Comparison of ENCODE assay signal across 16 cellular contexts in genomic region chr10:125217986-125218675, GRCh38. TPM values are rescaled to one million over a fixed set of nuclear protein-coding genes. Genes with fewer than 3 reads are reported as not detected.
DNase-seq lines count a peak whose midpoint lies in the region; ATAC-seq, FAIRE-seq and TF ChIP-seq lines count a peak whose summit lies in the region.
"Had no signal": no experiment of that assay in that cellular context is flagged by ENCODE, and none has a peak within 500 bp of the region (broad histone marks: within the 10 kb centered on the region; RNA-seq: fewer than 3 reads in every experiment).

No MANE protein-coding gene starts in this region.

- no peak overlapping the region for H3K27ac Mint-ChIP-seq in activated T-cell treated with anti-CD3 and anti-CD28 coated beads, Interleukin-2, amount 50 U/mL, for 72 hours
- H3K27ac Mint-ChIP-seq: activated CD8-positive, alpha-beta T cell treated with anti-CD3 and anti-CD28 coated beads for 36 hours; CD4-positive, alpha-beta memory T cell had no signal

- dilution Hi-C loops in keratinocyte (cut with MboI; ENCODE audit: extremely low pct_ligation_motif_present, low sequenced_read_pairs), result no loop called here

- no peaks in the 10 kb centered on the region for H3K9me3 Mint-ChIP-seq in activated T-cell treated with anti-CD3 and anti-CD28 coated beads, Interleukin-2, amount 50 U/mL, for 72 hours
- H3K9me3 Mint-ChIP-seq: activated CD8-positive, alpha-beta T cell treated with anti-CD3 and anti-CD28 coated beads for 36 hours had no signal

- H3K9me3 ChIP-seq in BE2C (no peaks in the 10 kb centered on the region), keratinocyte (ENCODE audit: control insufficient read depth, low read depth, low read length) (no peaks in the 10 kb centered on the region), sigmoid colon (no peaks in the 10 kb centered on the region), kidney (ENCODE audit: control insufficient read depth in 1 of 2, low read length in 2 of 2) (no peaks in the 10 kb centered on the region), spleen (no peaks in the 10 kb centered on the region)

- no peak for DNase-seq in BE2C
- peak; percentile 41 for DNase-seq in HT-29 (ENCODE audit: low spot score)
- DNase-seq in astrocyte of the spinal cord (ENCODE audit: low read depth, low spot score), result no peak
- DNase-seq in keratinocyte (ENCODE audit: low read depth, low spot score), result no peak
- no peak for DNase-seq in sigmoid colon
- no peak for DNase-seq in kidney
- no peak for DNase-seq in activated T-cell treated with anti-CD3 and anti-CD28 coated beads, Interleukin-2, amount 50 U/mL, for 72 hours
- DNase-seq in spleen, result no peak
- DNase-seq: activated CD8-positive, alpha-beta T cell treated with anti-CD3 and anti-CD28 coated beads for 36 hours; activated gamma-delta T cell treated with Interleukin-2 at 50 U/mL for 16 hours; CD4-positive, alpha-beta memory T cell; KBM-7; NCI-H2081; retina had no signal

- FAIRE-seq in keratinocyte (lab: Jason Lieb, UNC), result no peak
- FAIRE-seq in kidney (lab: Jason Lieb, UNC), result no peak

- no peaks in the 10 kb centered on the region for H3K27me3 ChIP-seq in BE2C
- peaks cover 4% of the 10 kb centered on the region for H3K27me3 ChIP-seq in keratinocyte (ENCODE audit: control insufficient read depth, extremely low read depth, insufficient read depth, low read length)
- no peaks in the 10 kb centered on the region for H3K27me3 ChIP-seq in sigmoid colon
- H3K27me3 ChIP-seq in spleen (replicated peaks in 1 of 7), result peaks cover 0 to 36% (median 0%) of the 10 kb centered on the region in 7 donors
- H3K27me3 ChIP-seq: cardiac muscle cell had no signal

- H3K36me3 Mint-ChIP-seq in activated T-cell treated with anti-CD3 and anti-CD28 coated beads, Interleukin-2, amount 50 U/mL, for 72 hours (ENCODE audit: insufficient read depth in 2 of 2), result no peaks in the 10 kb centered on the region
- H3K36me3 Mint-ChIP-seq: CD4-positive, alpha-beta memory T cell had no signal

- TF ChIP-seq POLR2A in sigmoid colon (IDR thresholded peaks at IDR 0.05) (no peak), spleen (IDR thresholded peaks at IDR 0.05) (no peak)

- no peak overlapping the region for H3K9ac ChIP-seq in keratinocyte (ENCODE audit: control insufficient read depth, extremely low read depth, insufficient read depth, low read length)
- no peak overlapping the region for H3K9ac ChIP-seq in kidney (ENCODE audit: low read length in 2 of 2)

- H3K27ac ChIP-seq in keratinocyte (ENCODE audit: control insufficient read depth, insufficient read depth, low read length) (no peak overlapping the region), sigmoid colon (no peak overlapping the region), kidney (ENCODE audit: low read depth in 2 of 2, low read length in 2 of 2) (no peak overlapping the region), spleen (no peak overlapping the region)
- H3K27ac ChIP-seq: cardiac muscle cell, epithelial cell of prostate had no signal

- TF ChIP-seq EP300 in sigmoid colon (IDR thresholded peaks at IDR 0.05), result no peak

- H3K4me1 Mint-ChIP-seq in activated T-cell treated with anti-CD3 and anti-CD28 coated beads, Interleukin-2, amount 50 U/mL, for 72 hours (ENCODE audit: low read depth), result no peaks in the 10 kb centered on the region
- H3K4me1 Mint-ChIP-seq: CD4-positive, alpha-beta memory T cell had no signal

- no peaks in the 10 kb centered on the region for H3K36me3 ChIP-seq in BE2C
- H3K36me3 ChIP-seq in keratinocyte (ENCODE audit: control insufficient read depth in 2 of 2, extremely low read depth in 1 of 2, insufficient read depth in 2 of 2, low read length in 2 of 2), result no peaks in the 10 kb centered on the region
- no peaks in the 10 kb centered on the region for H3K36me3 ChIP-seq in sigmoid colon
- no peaks in the 10 kb centered on the region for H3K36me3 ChIP-seq in kidney (ENCODE audit: control insufficient read depth in 1 of 2, insufficient read depth in 2 of 2, low read length in 2 of 2)
- no peaks in the 10 kb centered on the region for H3K36me3 ChIP-seq in spleen
- H3K36me3 ChIP-seq: cardiac muscle cell had no signal

- in situ Hi-C loops in astrocyte of the spinal cord (cut with HindIII; ENCODE audit: low sequenced_read_pairs), result no loop called here

- H3K4me3 Mint-ChIP-seq in activated T-cell treated with anti-CD3 and anti-CD28 coated beads, Interleukin-2, amount 50 U/mL, for 72 hours, result no peak overlapping the region
- H3K4me3 Mint-ChIP-seq: activated CD8-positive, alpha-beta T cell treated with anti-CD3 and anti-CD28 coated beads for 36 hours; CD4-positive, alpha-beta memory T cell had no signal

- H3K27me3 Mint-ChIP-seq in activated T-cell treated with anti-CD3 and anti-CD28 coated beads, Interleukin-2, amount 50 U/mL, for 72 hours (ENCODE audit: low read depth), result peaks cover 4% of the 10 kb centered on the region
- H3K27me3 Mint-ChIP-seq: activated CD8-positive, alpha-beta T cell treated with anti-CD3 and anti-CD28 coated beads for 36 hours had no signal

- peak overlapping the region; percentile 12 for H3K4me2 ChIP-seq in keratinocyte (ENCODE audit: control insufficient read depth, extremely low read depth, insufficient read depth, low read depth, low read length)

- no peak for ATAC-seq in activated T-cell treated with anti-CD3 and anti-CD28 coated beads, Interleukin-2, amount 50 U/mL, for 72 hours (replicated peaks in 1 of 2)
- ATAC-seq: activated CD8-positive, alpha-beta T cell treated with anti-CD3 and anti-CD28 coated beads for 36 hours had no signal

- H4K20me1 ChIP-seq in keratinocyte (ENCODE audit: control insufficient read depth, extremely low read depth, insufficient read depth, low read length), result no peaks in the 10 kb centered on the region

- intact Hi-C loops in sigmoid colon (cut with DNase I) (no loop called here), kidney (cut with DNase I) (no loop called here), spleen (cut with DNase I; ENCODE audit: low total_unique reads) (no loop called here)

- 79% methylated on average over 8 of the region's 8 CpGs for WGBS in sigmoid colon, 2 donors
- WGBS in spleen, 5 donors, result 65 to 78% (median 71%) methylated on average over 8 of the region's 8 CpGs

- H3K4me1 ChIP-seq in BE2C, result no peaks in the 10 kb centered on the region
- H3K4me1 ChIP-seq in keratinocyte (ENCODE audit: control insufficient read depth, extremely low read depth, insufficient read depth, low read length), result peaks cover 7% of the 10 kb centered on the region
- no peaks in the 10 kb centered on the region for H3K4me1 ChIP-seq in sigmoid colon
- H3K4me1 ChIP-seq in kidney (ENCODE audit: control insufficient read depth in 1 of 2, insufficient read depth in 1 of 2, low read depth in 1 of 2, low read length in 2 of 2), result no peaks in the 10 kb centered on the region
- H3K4me1 ChIP-seq in spleen, result no peaks in the 10 kb centered on the region

- no peak overlapping the region for H2AFZ ChIP-seq in keratinocyte (ENCODE audit: control insufficient read depth, low read length)

- no peaks in the 10 kb centered on the region for H3K79me2 ChIP-seq in keratinocyte (ENCODE audit: control insufficient read depth, insufficient read depth, low read length)

- H3K9me1 ChIP-seq in keratinocyte (ENCODE audit: control insufficient read depth, extremely low read depth, insufficient read depth, low read length), result no peaks in the 10 kb centered on the region

- TF ChIP-seq CTCF in BE2C (IDR thresholded peaks at IDR 0.05; ENCODE audit: low read depth, low read length) (peak; percentile 18; the same call in 1 of the 2 replicates), astrocyte of the spinal cord (IDR thresholded peaks at IDR 0.05; ENCODE audit: low read depth, low read length) (peak; percentile 3), keratinocyte (optimal IDR thresholded peaks at IDR 0.05 in 1 of 3, IDR thresholded peaks at IDR 0.05 in 1 of 3, conservative IDR thresholded peaks at IDR 0.05 in 1 of 3; ENCODE audit: extremely low read depth in 1 of 3, insufficient read depth in 2 of 3, low read length in 3 of 3) (no peak), sigmoid colon (IDR thresholded peaks at IDR 0.05) (no peak), kidney (IDR thresholded peaks at IDR 0.05; ENCODE audit: borderline replicate concordance, extremely low read depth, insufficient read depth) (no peak), spleen (IDR thresholded peaks at IDR 0.05 in 8 of 11, conservative IDR thresholded peaks at IDR 0.05 in 3 of 11) (no peak)

- H3K4me3 ChIP-seq in BE2C (ENCODE audit: low read depth, low read length) (no peak overlapping the region), astrocyte of the spinal cord (ENCODE audit: low read depth, low read length) (no peak overlapping the region), keratinocyte (ENCODE audit: control insufficient read depth in 2 of 3, extremely low read depth in 1 of 3, insufficient read depth in 2 of 3, low read depth in 1 of 3, low read length in 3 of 3) (no peak overlapping the region), sigmoid colon (no peak overlapping the region), kidney (ENCODE audit: low read length in 2 of 2) (no peak overlapping the region), spleen (no peak overlapping the region)
- H3K4me3 ChIP-seq: cardiac muscle cell had no signal

RNA-seq across cellular contexts. Expression of gene CTBP2, which starts 57.8 kb away (rescaled TPM):
- 99.8 TPM for polyA plus RNA-seq in BE2C (2012; ENCODE audit: insufficient read depth, insufficient read length, low read depth)
- total RNA-seq in HT-29 (2014; rRNA removed; shearing (Covaris generic)), result 171 and 207 TPM in 2 replicates
- 64.4 to 116 TPM (median 76.0 TPM) in 3 replicates for polyA plus RNA-seq in keratinocyte
- polyA plus RNA-seq in keratinocyte (2011; ENCODE audit: low read depth), result 23.8 TPM
- polyA plus RNA-seq in keratinocyte (2011; cell fraction: cytosol; rRNA removed), result 65.8 and 80.6 TPM in 2 replicates
- 92.7 and 95.9 TPM in 2 replicates for polyA plus RNA-seq in keratinocyte (2011; cell fraction: nucleus; rRNA removed)
- polyA plus RNA-seq in keratinocyte (2012; ENCODE audit: low replicate concordance), result 37.8 and 86.0 TPM in 2 replicates
- 78.7 to 223 TPM (median 113 TPM) in 3 replicates for polyA minus RNA-seq in keratinocyte
- 139 TPM for polyA minus RNA-seq in keratinocyte (2011; cell fraction: cytosol; rRNA and poly(A)+ RNA removed)
- polyA minus RNA-seq in keratinocyte (2011; cell fraction: nucleus; rRNA and poly(A)+ RNA removed), result 72.5 and 86.6 TPM in 2 replicates
- total RNA-seq in sigmoid colon, result 10 to 100 TPM; 31.2 to 57.1 (median 47.5) TPM
- 10 to 100 TPM; 49.9 to 62.4 (median 52.0) TPM for polyA plus RNA-seq in sigmoid colon
- 111 TPM for total RNA-seq in kidney
- 33.1 TPM for polyA plus RNA-seq in kidney (ENCODE audit: insufficient read depth, low read depth, low replicate concordance)
- total RNA-seq in activated T-cell treated with anti-CD3 and anti-CD28 coated beads, Interleukin-2, amount 50 U/mL, for 72 hours, result 1 to 10 TPM in 1 of 2 donors, under 1 TPM in 1; 0.72 to 2.5 TPM
- 10 to 100 TPM; 32.2 to 74.4 (median 52.0) TPM for total RNA-seq in spleen
- polyA plus RNA-seq in spleen, result 10 to 100 TPM in 1 of 3 donors, 1 to 10 TPM in 2; 6.7 to 19.2 (median 7.0) TPM

Comparison
In these comparisons a context has a peak if more than half of its experiments do, and no peak if none do; other contexts are left out.
1. CTCF ChIP-seq: peak in BE2C (single experiment) and astrocyte of the spinal cord (single experiment); none in keratinocyte (0 of 3), sigmoid colon (0 of 4), kidney (single experiment) and spleen (0 of 11).
2. RNA of gene CTBP2, which starts 57.8 kb away (total RNA-seq): 171 to 207 TPM in HT-29, 111 TPM in kidney (single experiment), 31.2 to 57.1 TPM in sigmoid colon and 32.2 to 74.4 TPM in spleen; 0.72 to 2.5 TPM in activated T-cell treated with anti-CD3 and anti-CD28 coated beads, Interleukin-2, amount 50 U/mL, for 72 hours; every median in the first group is over 4 times any median in the second.